Comparison of ENCODE assay signal across 8 cellular contexts in genomic region chr2:152099655-152100050, GRCh38. TPM values are rescaled to one million over a fixed set of nuclear protein-coding genes. Genes with fewer than 3 reads are reported as not detected.
DNase-seq lines count a peak whose midpoint lies in the region; ATAC-seq and TF ChIP-seq lines count a peak whose summit lies in the region.

No MANE protein-coding gene starts in this region.

- no peak for TF ChIP-seq EP300 in ovary (IDR thresholded peaks at IDR 0.05)

- peak overlapping the region; percentile 78 for H3K4me3 ChIP-seq in adipocyte (ENCODE audit: low read length)
- no peak overlapping the region for H3K4me3 ChIP-seq in mesendoderm (ENCODE audit: low read length)
- H3K4me3 ChIP-seq in tibial artery = peak overlapping the region; percentile 63 to 81
- no peak overlapping the region for H3K4me3 ChIP-seq in ovary

- ATAC-seq in GM21360 (IDR thresholded peaks at IDR 0.05; ENCODE audit: unreplicated experiment) = no peak

- H3K4me3 Mint-ChIP-seq in activated naive CD4-positive, alpha-beta T cell treated with anti-CD3 and anti-CD28 coated beads, Interleukin-2, amount 50 U/mL, for 24 hours = peak overlapping the region; percentile 84

- H3K36me3 Mint-ChIP-seq in activated naive CD4-positive, alpha-beta T cell treated with anti-CD3 and anti-CD28 coated beads, Interleukin-2, amount 50 U/mL, for 24 hours = no peaks in the 10 kb centered on the region

- no peaks in the 10 kb centered on the region for H3K79me1 ChIP-seq in mesendoderm (ENCODE audit: low read length)

- no peak overlapping the region for H4K8ac ChIP-seq in mesendoderm (ENCODE audit: low read depth, low read length)

- H3K9ac ChIP-seq in adipocyte (ENCODE audit: low read length) (peak overlapping the region; percentile 71), mesendoderm (ENCODE audit: low read length) (no peak overlapping the region)

- H2BK120ac ChIP-seq in mesendoderm (ENCODE audit: low read depth, low read length) = no peak overlapping the region

- peaks cover 18% of the 10 kb centered on the region for H3K4me1 Mint-ChIP-seq in activated naive CD4-positive, alpha-beta T cell treated with anti-CD3 and anti-CD28 coated beads, Interleukin-2, amount 50 U/mL, for 24 hours

- TF ChIP-seq POLR2A in ovary (IDR thresholded peaks at IDR 0.05) = no peak

- no peak overlapping the region for H3K27ac ChIP-seq in mesendoderm (ENCODE audit: low read depth, low read length)
- no peak overlapping the region for H3K27ac ChIP-seq in tibial artery
- H3K27ac ChIP-seq in ovary = no peak overlapping the region

- no peak overlapping the region for H3K27ac Mint-ChIP-seq in activated naive CD4-positive, alpha-beta T cell treated with anti-CD3 and anti-CD28 coated beads, Interleukin-2, amount 50 U/mL, for 24 hours

- 100% methylated on average over 2 of the region's 9 CpGs for WGBS in mesendoderm (ENCODE audit: extremely low coverage, insufficient coverage, low lambda C conversion rate)
- 25 to 34% (median 28%) methylated on average over 9 of the region's 9 CpGs for whole genome bisulfite sequencing in ovary, 3 donors

- no peaks in the 10 kb centered on the region for H3K9me3 ChIP-seq in adipocyte (ENCODE audit: control insufficient read depth, low read length)
- no peaks in the 10 kb centered on the region for H3K9me3 ChIP-seq in tibial artery
- no peaks in the 10 kb centered on the region for H3K9me3 ChIP-seq in ovary

- H3K56ac ChIP-seq in mesendoderm (ENCODE audit: low read length) = no peak overlapping the region

- H3K4me2 ChIP-seq in mesendoderm (ENCODE audit: low read length) = peak overlapping the region; percentile 49

- H3K23ac ChIP-seq in mesendoderm (ENCODE audit: low read length) = no peak overlapping the region

- H2AK5ac ChIP-seq in mesendoderm (ENCODE audit: low read length) = no peak overlapping the region

- DNase-seq in activated naive CD4-positive, alpha-beta T cell treated with anti-CD3 and anti-CD28 coated beads, Interleukin-2, amount 50 U/mL, for 16 hours = no peak
- no peak for DNase-seq in adipocyte (ENCODE audit: low read depth)
- DNase-seq in mesendoderm = no peak
- DNase-seq in tibial artery = no peak
- DNase-seq in iPS-NIHi11 (ENCODE audit: low spot score) = no peak
- DNase-seq in ovary = no peak

- H2BK5ac ChIP-seq in mesendoderm (ENCODE audit: low read length) = no peak overlapping the region

- intact Hi-C loops in tibial artery (cut with DNase I; ENCODE audit: low total_unique reads) (no loop called here), ovary (cut with DNase I) (no loop called here)

- H3K9me3 Mint-ChIP-seq in activated naive CD4-positive, alpha-beta T cell treated with anti-CD3 and anti-CD28 coated beads, Interleukin-2, amount 50 U/mL, for 24 hours = no peaks in the 10 kb centered on the region

- TF ChIP-seq CTCF in tibial artery (IDR thresholded peaks at IDR 0.05) = no peak
- no peak for TF ChIP-seq CTCF in ovary (IDR thresholded peaks at IDR 0.05)

- no peak overlapping the region for H3K4ac ChIP-seq in mesendoderm (ENCODE audit: low read depth, low read length)

- peaks cover 12% of the 10 kb centered on the region for H3K4me1 ChIP-seq in adipocyte (ENCODE audit: control insufficient read depth, insufficient read depth, low read length)
- H3K4me1 ChIP-seq in mesendoderm (ENCODE audit: control insufficient read depth, low read depth, low read length) = peaks cover 4% of the 10 kb centered on the region
- peaks cover 0 to 25% (median 16%) of the 10 kb centered on the region in 4 donors for H3K4me1 ChIP-seq in tibial artery
- peaks cover 5% of the 10 kb centered on the region for H3K4me1 ChIP-seq in ovary (ENCODE audit: insufficient read depth)

- H3K27me3 ChIP-seq in adipocyte (replicated peaks; ENCODE audit: control insufficient read depth, insufficient read depth, low read length) (peaks cover 19% of the 10 kb centered on the region), mesendoderm (ENCODE audit: insufficient read depth, low read length, poor library complexity) (peaks cover 31% of the 10 kb centered on the region), tibial artery (peaks cover 0 to 13% of the 10 kb centered on the region in 2 donors), ovary (no peaks in the 10 kb centered on the region)

- H3K27me3 Mint-ChIP-seq in activated naive CD4-positive, alpha-beta T cell treated with anti-CD3 and anti-CD28 coated beads, Interleukin-2, amount 50 U/mL, for 24 hours = peaks cover 32% of the 10 kb centered on the region

- H3K36me3 ChIP-seq in adipocyte (ENCODE audit: control insufficient read depth, insufficient read depth, low read length, severe bottlenecking) (no peaks in the 10 kb centered on the region), mesendoderm (ENCODE audit: control insufficient read depth, insufficient read depth, low read length) (no peaks in the 10 kb centered on the region), tibial artery (no peaks in the 10 kb centered on the region), ovary (no peaks in the 10 kb centered on the region)

- H3K18ac ChIP-seq in mesendoderm (ENCODE audit: low read length) = no peak overlapping the region

- no peaks in the 10 kb centered on the region for H3K79me2 ChIP-seq in mesendoderm (ENCODE audit: control insufficient read depth, insufficient read depth, low read length)

- H4K5ac ChIP-seq in mesendoderm (ENCODE audit: low read length) = no peak overlapping the region

- no peak overlapping the region for H2BK15ac ChIP-seq in mesendoderm (replicated peaks; ENCODE audit: low read depth)

RNA-seq across cellular contexts. Expression of gene CACNB4, which starts 0.8 kb away (rescaled TPM):
- 0.66 TPM for polyA plus RNA-seq in mesendoderm (2013, experiment 1 of 2)
- 0.77 TPM for polyA plus RNA-seq in mesendoderm (2013, experiment 2 of 2)
- total RNA-seq in ovary = 1 to 10 TPM in 4 of 7 donors, under 1 TPM in 3; 0.62 to 1.9 (median 1.0) TPM
- 1 to 10 TPM in 1 of 2 donors, under 1 TPM in 1; 0.23 to 1.1 TPM for polyA plus RNA-seq in ovary

Comparison
In these comparisons a context has a peak if more than half of its experiments do, and no peak if none do; other contexts are left out.
1. H3K4me3 ChIP-seq: peak in adipocyte (single experiment) and tibial artery (2 of 2); none in mesendoderm (single experiment) and ovary (single experiment).